1 cellular context compared by ENCODE assay signal in genomic region chr5:62574599-62574998, GRCh38.
TF ChIP-seq lines count a peak whose summit lies in the region.

No MANE protein-coding gene starts in this region.

TF ChIP-seq in GM23338, 12 proteins besides CTCF, POLR2A, EP300 and RAD21 (continued from another document):
- TF ChIP-seq ZNF462 (CRISPR knock-in tag; IDR thresholded peaks at IDR 0.05) (no peak), CREB1 (CRISPR knock-in tag; IDR thresholded peaks at IDR 0.05; ENCODE audit: low read depth) (no peak), ETS1 (IDR thresholded peaks at IDR 0.05) (no peak), STAT1 (IDR thresholded peaks at IDR 0.05; ENCODE audit: unreplicated experiment) (no peak)
